ENCODE assay signal across 26 cellular contexts in the genomic region with DNA sequence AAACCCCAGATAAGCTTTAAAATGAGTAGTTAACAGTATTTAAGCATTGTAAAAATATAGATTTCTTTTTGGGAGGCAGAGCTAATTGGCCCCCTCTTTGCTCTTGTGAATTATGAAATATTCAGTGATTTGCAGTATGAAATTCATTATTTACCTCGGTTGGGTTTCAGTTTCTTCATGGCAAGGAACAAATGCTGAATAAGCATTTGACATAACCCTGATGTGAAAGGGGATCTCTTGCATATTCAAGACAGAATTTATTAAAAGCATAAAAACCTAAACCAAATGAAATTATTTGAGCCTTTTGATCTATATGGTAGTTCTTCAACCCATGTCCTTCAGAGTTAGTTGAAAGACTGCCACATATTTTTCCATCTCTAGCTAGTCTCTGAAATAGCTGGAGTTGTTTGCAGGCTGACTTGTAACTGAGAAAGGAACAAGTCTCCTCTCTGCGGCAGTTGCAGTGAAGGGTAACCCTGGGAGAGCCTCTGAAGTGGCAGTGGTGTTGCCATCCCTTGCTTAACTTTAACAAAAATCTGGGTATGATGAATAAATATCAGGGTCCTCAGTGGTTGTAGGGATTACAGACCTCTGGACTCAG. TPM values are rescaled to one million over a fixed set of nuclear protein-coding genes. Genes with fewer than 3 reads are reported as not detected.
DNase-seq lines count a peak whose midpoint lies in the region; ATAC-seq and TF ChIP-seq lines count a peak whose summit lies in the region.
"Had no signal": no experiment of that assay in that cellular context is flagged by ENCODE, and none has a peak within 500 bp of the region (broad histone marks: within the 10 kb centered on the region; RNA-seq: fewer than 3 reads in every experiment).

No MANE protein-coding gene starts in this region.

- H3K27me3 ChIP-seq in SK-N-SH (ENCODE audit: insufficient read depth) (no peaks in the 10 kb centered on the region), breast epithelium (no peaks in the 10 kb centered on the region)
- H3K27me3 ChIP-seq in CD8-positive, alpha-beta T cell (ENCODE audit: insufficient read depth, low read length), result no peaks in the 10 kb centered on the region
- H3K27me3 ChIP-seq: BLaER1, gastrocnemius medialis had no signal

- H3K4me3 ChIP-seq in SK-N-SH (ENCODE audit: low read depth in 2 of 2, low read length in 1 of 2) (peak overlapping the region; percentile 48 to 49), breast epithelium (no peak overlapping the region)
- no peak overlapping the region for H3K4me3 ChIP-seq in CD8-positive, alpha-beta T cell (ENCODE audit: low read depth, low read length)
- H3K4me3 ChIP-seq: BLaER1, gastrocnemius medialis, mucosa of descending colon, skin epidermis had no signal

- WGBS in SK-N-SH (ENCODE audit: low lambda C conversion rate), result 14% methylated on average over 2 of the region's 2 CpGs

- H3K79me2 ChIP-seq in SK-N-SH (ENCODE audit: insufficient read depth), result no peaks in the 10 kb centered on the region

- TF ChIP-seq CTCF in SK-N-SH (IDR thresholded peaks at IDR 0.05), result no peak
- no peak for TF ChIP-seq CTCF in omental fat pad (IDR thresholded peaks at IDR 0.05)
- TF ChIP-seq CTCF in breast epithelium (IDR thresholded peaks at IDR 0.05), result no peak
- no peak for TF ChIP-seq CTCF in CD8-positive, alpha-beta T cell (IDR thresholded peaks at IDR 0.05)

- H3K9me3 Mint-ChIP-seq in CD8-positive, alpha-beta T cell, result no peaks in the 10 kb centered on the region
- H3K9me3 Mint-ChIP-seq: activated naive CD4-positive, alpha-beta T cell treated with anti-CD3 and anti-CD28 coated beads, Interleukin-2, amount 50 U/mL, for 72 hours; dendritic cell treated with granulocyte-macrophage colony-stimulating factor and Interleukin-4, amounts not matched to agents 40 ng/mL and 50 ng/mL, for 4 days; HFFc6; stimulated activated naive CD8-positive, alpha-beta T cell treated with anti-CD3 and anti-CD28 coated beads, Interleukin-15, amount 100 ng/mL, for 72 hours had no signal

- H3K27ac Mint-ChIP-seq in CD8-positive, alpha-beta T cell, result no peak overlapping the region
- H3K27ac Mint-ChIP-seq: activated naive CD4-positive, alpha-beta T cell treated with anti-CD3 and anti-CD28 coated beads, Interleukin-2, amount 50 U/mL, for 72 hours; activated T-helper 2 cell treated with anti-CD3 and anti-CD28 coated beads, Interferon-gamma antibody, Interleukin-2, Interleukin-4, amounts not matched to agents 10 μg/mL and 5 μg/mL and 100 μg/mL, durations not matched to agents 14 hours and 24 hours and 36 hours; dendritic cell treated with granulocyte-macrophage colony-stimulating factor and Interleukin-4, amounts not matched to agents 40 ng/mL and 50 ng/mL, for 4 days; HFFc6; natural killer cell treated with Interleukin-12 subunit alpha and Interleukin-12 subunit beta and Interleukin-15 and Interleukin-18, amount 100 ng/mL, for 72 hours; stimulated activated naive CD8-positive, alpha-beta T cell treated with anti-CD3 and anti-CD28 coated beads, Interleukin-15, amount 100 ng/mL, for 72 hours; T-helper 1 cell treated with Interleukin-12 subunit alpha and Interleukin-12 subunit beta and Interleukin-4 antibody, amounts not matched to agents 30 μg/mL and 1 μg/mL, for 36 hours had no signal

- no peaks in the 10 kb centered on the region for H3K27me3 Mint-ChIP-seq in CD8-positive, alpha-beta T cell (ENCODE audit: low read depth)
- H3K27me3 Mint-ChIP-seq: dendritic cell treated with granulocyte-macrophage colony-stimulating factor and Interleukin-4, amounts not matched to agents 40 ng/mL and 50 ng/mL, for 4 days; natural killer cell treated with Interleukin-12 subunit alpha and Interleukin-12 subunit beta and Interleukin-15 and Interleukin-18, amount 100 ng/mL, for 72 hours; stimulated activated naive CD8-positive, alpha-beta T cell treated with anti-CD3 and anti-CD28 coated beads, Interleukin-15, amount 100 ng/mL, for 72 hours had no signal

- H3K9me3 ChIP-seq in SK-N-SH, result no peaks in the 10 kb centered on the region
- H3K9me3 ChIP-seq in breast epithelium, result no peaks in the 10 kb centered on the region
- H3K9me3 ChIP-seq in CD8-positive, alpha-beta T cell (ENCODE audit: low read length), result no peaks in the 10 kb centered on the region
- H3K9me3 ChIP-seq: BLaER1, gastrocnemius medialis, mucosa of descending colon had no signal

- DNase-seq in Ammon's horn (ENCODE audit: low spot score) (peak; percentile 58), SK-N-SH (no peak), inferior parietal cortex (ENCODE audit: extremely low spot score) (peak; percentile 69), occipital lobe (lab: John Stamatoyannopoulos, UW) (peak; percentile 10), omental fat pad (ENCODE audit: low spot score) (no peak), breast epithelium (ENCODE audit: low spot score in 2 of 2) (no peak), activated T-cell treated with anti-CD3 and anti-CD28 coated beads for 4 hours (no peak)
- DNase-seq in CD8-positive, alpha-beta T cell, result no peak
- DNase-seq: ACHN; activated CD4-positive, alpha-beta T cell treated with anti-CD3 and anti-CD28 coated beads, Interleukin-2, amount 50 U/mL, for 48 hours; activated CD8-positive, alpha-beta memory T cell treated with anti-CD3 and anti-CD28 coated beads, Interleukin-2, amount 50 U/mL, for 4 hours; gastrocnemius medialis; GOT3; HFFc6; mucosa of descending colon; NCI-H345; stimulated activated naive CD8-positive, alpha-beta T cell treated with anti-CD3 and anti-CD28 coated beads, Interleukin-15, amount 100 ng/mL, for 72 hours; trophoblast cell had no signal

- H3K9me2 ChIP-seq in SK-N-SH, result no peaks in the 10 kb centered on the region

- H3K9ac ChIP-seq in SK-N-SH, result peak overlapping the region; percentile 38
- H3K9ac ChIP-seq: BLaER1 had no signal

- CTCF ChIA-PET in SK-N-SH (lab: Yijun Ruan, JAX), result interaction anchor here (0.7 to 3.9 kb wide), 6 partner anchors 9 to 253 kb away, joined by 3 to 16 read pairs (median 3); partner anchors contain the start of gene ARHGAP5
- CTCF ChIA-PET in CD8-positive, alpha-beta T cell (lab: Charles Lee), result no interaction called here

- H3F3A ChIP-seq in SK-N-SH (replicated peaks; ENCODE audit: insufficient read depth), result peaks cover 4% of the 10 kb centered on the region

- H3K36me3 ChIP-seq in SK-N-SH (replicated peaks in 1 of 2; ENCODE audit: control insufficient read depth in 1 of 2, insufficient read depth in 2 of 2, low read length in 1 of 2), result no peaks in the 10 kb centered on the region
- H3K36me3 ChIP-seq in breast epithelium, result no peaks in the 10 kb centered on the region
- H3K36me3 ChIP-seq in CD8-positive, alpha-beta T cell (ENCODE audit: insufficient read depth, low read length), result no peaks in the 10 kb centered on the region
- H3K36me3 ChIP-seq: BLaER1, gastrocnemius medialis had no signal

- peak overlapping the region; percentile 81 for H2AFZ ChIP-seq in SK-N-SH (ENCODE audit: low read depth)

- no peak for TF ChIP-seq POLR2A in breast epithelium (IDR thresholded peaks at IDR 0.05)

- H3K4me2 ChIP-seq in SK-N-SH, result peak overlapping the region; percentile 75
- H3K4me2 ChIP-seq: BLaER1 had no signal

- TF ChIP-seq RAD21 in SK-N-SH (IDR thresholded peaks at IDR 0.05; ENCODE audit: low read length), result no peak

- POLR2A ChIA-PET in SK-N-SH (lab: Yijun Ruan, JAX), result interaction anchor here (0.6 kb wide), 1 partner anchor 360 kb away, joined by 3 read pairs; no protein-coding TSS in a partner anchor
- POLR2A ChIA-PET in CD8-positive, alpha-beta T cell (lab: Charles Lee), result no interaction called here

- H3K4me1 ChIP-seq in SK-N-SH (ENCODE audit: control insufficient read depth in 1 of 2, insufficient read depth in 2 of 2, low read depth in 1 of 2, low read length in 1 of 2) (peaks cover 0 to 12% of the 10 kb centered on the region in 2 experiments; a peak in 2 of 4 replicates), breast epithelium (no peaks in the 10 kb centered on the region)
- no peaks in the 10 kb centered on the region for H3K4me1 ChIP-seq in CD8-positive, alpha-beta T cell (ENCODE audit: insufficient read depth, low read length)
- H3K4me1 ChIP-seq: BLaER1 had no signal

- H3K4me1 Mint-ChIP-seq in CD8-positive, alpha-beta T cell (ENCODE audit: low read depth), result peaks cover 5% of the 10 kb centered on the region

- H3K36me3 Mint-ChIP-seq in CD8-positive, alpha-beta T cell, result no peaks in the 10 kb centered on the region
- H3K36me3 Mint-ChIP-seq: natural killer cell treated with Interleukin-12 subunit alpha and Interleukin-12 subunit beta and Interleukin-15 and Interleukin-18, amount 100 ng/mL, for 72 hours had no signal

- no peak for TF ChIP-seq EP300 in SK-N-SH (IDR thresholded peaks at IDR 0.05; ENCODE audit: borderline replicate concordance in 1 of 2, low read depth in 1 of 2, low read length in 1 of 2)

- intact Hi-C loops in breast epithelium (cut with DNase I; ENCODE audit: low total_unique reads), result no loop called here
- intact Hi-C loops in CD8-positive, alpha-beta T cell (cut with DNase I, micrococcal nuclease), result no loop called here

- H4K20me1 ChIP-seq in SK-N-SH (ENCODE audit: insufficient read depth), result no peaks in the 10 kb centered on the region
- H4K20me1 ChIP-seq: BLaER1 had no signal

- ATAC-seq in omental fat pad (ENCODE audit: low FRiP score), result no peak
- ATAC-seq in CD8-positive, alpha-beta T cell, result no peak
- ATAC-seq: activated CD4-positive, CD25-positive, alpha-beta regulatory T cell treated with anti-CD3 and anti-CD28 coated beads, Interleukin-2, amount 50 U/mL, for 24 hours; activated naive CD4-positive, alpha-beta T cell treated with anti-CD3 and anti-CD28 coated beads, Interleukin-2, amount 50 U/mL, for 72 hours; gastrocnemius medialis; mucosa of descending colon; natural killer cell treated with Interleukin-12 subunit alpha and Interleukin-12 subunit beta and Interleukin-15 and Interleukin-18, amount 100 ng/mL, for 72 hours; stimulated activated naive CD8-positive, alpha-beta T cell treated with anti-CD3 and anti-CD28 coated beads, Interleukin-15, amount 100 ng/mL, for 72 hours had no signal

- H3K4me3 Mint-ChIP-seq in CD8-positive, alpha-beta T cell, result no peak overlapping the region
- H3K4me3 Mint-ChIP-seq: dendritic cell treated with granulocyte-macrophage colony-stimulating factor and Interleukin-4, amounts not matched to agents 40 ng/mL and 50 ng/mL, for 4 days; HFFc6; natural killer cell treated with Interleukin-12 subunit alpha and Interleukin-12 subunit beta and Interleukin-15 and Interleukin-18, amount 100 ng/mL, for 72 hours; stimulated activated naive CD8-positive, alpha-beta T cell treated with anti-CD3 and anti-CD28 coated beads, Interleukin-15, amount 100 ng/mL, for 72 hours; T-helper 1 cell treated with Interleukin-12 subunit alpha and Interleukin-12 subunit beta and Interleukin-4 antibody, amounts not matched to agents 30 μg/mL and 1 μg/mL, for 36 hours had no signal

- H3K27ac ChIP-seq in SK-N-SH (ENCODE audit: low read depth in 2 of 2, low read length in 1 of 2), result peak overlapping the region; percentile 33 to 86; a peak in 3 of 4 replicates
- H3K27ac ChIP-seq in breast epithelium, result no peak overlapping the region
- H3K27ac ChIP-seq in CD8-positive, alpha-beta T cell (ENCODE audit: low read depth, low read length), result no peak overlapping the region
- H3K27ac ChIP-seq: BLaER1, gastrocnemius medialis had no signal

RNA-seq across cellular contexts. Expression of gene AKAP6, which starts 0.7 kb away (rescaled TPM):
- 1.7 and 4.1 TPM in 2 replicates for polyA plus RNA-seq in SK-N-SH (2012; rRNA removed)
- polyA plus RNA-seq in SK-N-SH (2012; cell fraction: cytosol; rRNA removed), result 3.3 TPM in 2 replicates
- polyA plus RNA-seq in SK-N-SH (2012; cell fraction: nucleus; rRNA removed), result 4.3 and 5.7 TPM in 2 replicates
- total RNA-seq in occipital lobe (158 TPM), omental fat pad (1 to 10 TPM; 3.3 to 8.7 (median 5.2) TPM), breast epithelium (1 to 10 TPM; 1.1 to 9.1 (median 4.6) TPM)
- total RNA-seq in CD8-positive, alpha-beta T cell, result 1 to 10 TPM; 2.4 TPM

Comparison
In these comparisons a context has a peak if more than half of its experiments do, and no peak if none do; other contexts are left out.
1. DNase-seq: peak in Ammon's horn (single experiment), inferior parietal cortex (single experiment) and occipital lobe (single experiment); none in SK-N-SH (single experiment), omental fat pad (single experiment), breast epithelium (0 of 2), activated T-cell treated with anti-CD3 and anti-CD28 coated beads for 4 hours (single experiment) and CD8-positive, alpha-beta T cell (0 of 7).
2. H3K27ac ChIP-seq: peak in SK-N-SH (2 of 2); none in breast epithelium (0 of 2) and CD8-positive, alpha-beta T cell (single experiment).
3. H3K4me3 ChIP-seq: peak in SK-N-SH (2 of 2); none in breast epithelium (0 of 3) and CD8-positive, alpha-beta T cell (single experiment).
4. RNA of gene AKAP6, which starts 0.7 kb away (total RNA-seq): 158 TPM in occipital lobe (single experiment); 3.3 to 8.7 TPM in omental fat pad, 1.1 to 9.1 TPM in breast epithelium and 2.4 TPM in CD8-positive, alpha-beta T cell; every median in the first group is over 10 times any median in the second.